In the genomic region with DNA sequence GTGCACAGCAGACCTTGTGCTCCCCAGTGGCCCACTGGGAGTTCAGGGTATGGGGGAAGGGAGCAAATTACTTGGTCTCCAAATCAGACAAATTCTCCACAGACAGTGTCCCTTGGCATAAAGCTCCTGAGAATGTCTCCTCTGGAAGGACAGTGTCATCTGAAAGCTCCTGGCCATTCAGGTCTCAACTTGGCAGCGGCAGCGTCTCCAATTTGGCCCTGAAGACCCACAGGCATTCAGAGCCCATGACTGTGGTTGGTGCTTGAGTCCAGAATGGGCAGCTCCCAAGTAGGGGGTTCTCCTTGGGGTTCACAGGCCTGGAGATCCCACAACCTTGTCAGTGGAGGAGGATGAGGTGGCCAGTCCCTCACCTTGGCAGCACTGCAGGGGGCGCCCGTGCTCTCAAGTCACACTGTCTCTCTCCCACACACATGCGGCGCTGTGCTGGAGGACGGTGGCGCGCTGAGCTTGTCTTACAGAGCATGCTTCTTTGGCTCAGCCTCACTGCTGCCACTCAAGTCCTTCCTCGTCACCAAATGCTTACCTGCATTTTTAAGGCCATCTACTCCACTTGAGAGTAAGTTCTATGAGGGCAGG, we compare ENCODE assay signal across 9 cellular contexts. TPM values are rescaled to one million over a fixed set of nuclear protein-coding genes. Genes with fewer than 3 reads are reported as not detected.
DNase-seq lines count a peak whose midpoint lies in the region; ATAC-seq, FAIRE-seq and TF ChIP-seq lines count a peak whose summit lies in the region.
"Had no signal": no experiment of that assay in that cellular context is flagged by ENCODE, and none has a peak within 500 bp of the region (broad histone marks: within the 10 kb centered on the region; RNA-seq: fewer than 3 reads in every experiment).

No MANE protein-coding gene starts in this region.

- dilution Hi-C loops in keratinocyte (cut with MboI; ENCODE audit: extremely low pct_ligation_motif_present, low sequenced_read_pairs): no loop called here

- peaks cover 13% of the 10 kb centered on the region for H4K20me1 ChIP-seq in keratinocyte (ENCODE audit: control insufficient read depth, extremely low read depth, insufficient read depth, low read length)

- H3K4me1 ChIP-seq in keratinocyte (ENCODE audit: control insufficient read depth, extremely low read depth, insufficient read depth, low read length): no peaks in the 10 kb centered on the region
- peaks cover 9% of the 10 kb centered on the region for H3K4me1 ChIP-seq in testis
- H3K4me1 ChIP-seq: uterus had no signal

- FAIRE-seq in keratinocyte (lab: Jason Lieb, UNC): no peak

- peaks cover 2% of the 10 kb centered on the region for H3K79me2 ChIP-seq in keratinocyte (ENCODE audit: control insufficient read depth, insufficient read depth, low read length)

- TF ChIP-seq CTCF in GM12865 (IDR thresholded peaks at IDR 0.05; ENCODE audit: insufficient read depth, low read depth, low read length, missing control alignments): peak; percentile 80
- peak; percentile 28 to 72 (median 36) for TF ChIP-seq CTCF in keratinocyte (optimal IDR thresholded peaks at IDR 0.05 in 1 of 3, IDR thresholded peaks at IDR 0.05 in 1 of 3, conservative IDR thresholded peaks at IDR 0.05 in 1 of 3; ENCODE audit: extremely low read depth in 1 of 3, insufficient read depth in 2 of 3, low read length in 3 of 3)
- peak in 2 of 3 experiments; percentile 35 to 54 for TF ChIP-seq CTCF in testis (IDR thresholded peaks at IDR 0.05)

- H3K36me3 Mint-ChIP-seq in activated naive CD4-positive, alpha-beta T cell treated with anti-CD3 and anti-CD28 coated beads, Interleukin-2, amount 10 ng/mL, durations not matched to agents 7 days and 5 days: peaks cover 37% of the 10 kb centered on the region

- no peak overlapping the region for H3K4me2 ChIP-seq in keratinocyte (ENCODE audit: control insufficient read depth, extremely low read depth, insufficient read depth, low read depth, low read length)

- intact Hi-C loops in testis (cut with DNase I; ENCODE audit: low total_unique reads): no loop called here

- TF ChIP-seq POLR2A in testis (IDR thresholded peaks at IDR 0.05): no peak

- no peaks in the 10 kb centered on the region for H3K27me3 Mint-ChIP-seq in activated naive CD4-positive, alpha-beta T cell treated with anti-CD3 and anti-CD28 coated beads, Interleukin-2, amount 10 ng/mL, durations not matched to agents 7 days and 5 days

- CTCF ChIA-PET in activated naive CD4-positive, alpha-beta T cell treated with anti-CD3 and anti-CD28 coated beads, Interleukin-2, amount 10 ng/mL, durations not matched to agents 7 days and 5 days (lab: Charles Lee): interaction anchor here (0.5 to 6.3 kb wide), 10 partner anchors 13 to 1168 kb away, joined by 3 to 63 read pairs (median 3); partner anchors contain the start of gene TP53INP2

- DNase-seq in GM12865 (ENCODE audit: low read depth) (peak; percentile 83), NCI-H524 treated with DMSO at 0.1 percent for 48 hours (lab: John Stamatoyannopoulos, UW) (peak; percentile 34), keratinocyte (ENCODE audit: low read depth, low spot score) (no peak), testis (peak; percentile 91), NCI-H2107 treated with DMSO at 0.1 percent for 48 hours (lab: John Stamatoyannopoulos, UW; ENCODE audit: unreplicated experiment) (no peak)
- peak; percentile 62 for DNase-seq in activated naive CD4-positive, alpha-beta T cell treated with anti-CD3 and anti-CD28 coated beads, Interleukin-2, amount 10 ng/mL, durations not matched to agents 7 days and 5 days

- no peak overlapping the region for H3K27ac Mint-ChIP-seq in activated naive CD4-positive, alpha-beta T cell treated with anti-CD3 and anti-CD28 coated beads, Interleukin-2, amount 10 ng/mL, durations not matched to agents 7 days and 5 days

- H3K9me1 ChIP-seq in keratinocyte (ENCODE audit: control insufficient read depth, extremely low read depth, insufficient read depth, low read length): peaks cover 3% of the 10 kb centered on the region

- H3K36me3 ChIP-seq in keratinocyte (ENCODE audit: control insufficient read depth in 2 of 2, extremely low read depth in 1 of 2, insufficient read depth in 2 of 2, low read length in 2 of 2) (peaks cover 55 to 69% of the 10 kb centered on the region in 2 experiments), testis (ENCODE audit: low read depth, missing control alignments) (no peaks in the 10 kb centered on the region)
- H3K36me3 ChIP-seq: uterus had no signal

- H3K4me3 ChIP-seq in GM12865 (ENCODE audit: low read depth, low read length) (no peak overlapping the region), keratinocyte (ENCODE audit: control insufficient read depth in 2 of 3, extremely low read depth in 1 of 3, insufficient read depth in 2 of 3, low read depth in 1 of 3, low read length in 3 of 3) (no peak overlapping the region), testis (no peak overlapping the region)
- H3K4me3 ChIP-seq: uterus had no signal

- H3K27ac ChIP-seq in keratinocyte (ENCODE audit: control insufficient read depth, insufficient read depth, low read length) (no peak overlapping the region), testis (no peak overlapping the region)
- H3K27ac ChIP-seq: uterus had no signal

- ATAC-seq in GM21390 (IDR thresholded peaks at IDR 0.05; ENCODE audit: unreplicated experiment) (no peak), GM21526 (IDR thresholded peaks at IDR 0.05; ENCODE audit: low FRiP score, unreplicated experiment) (no peak)

- no peaks in the 10 kb centered on the region for H3K9me3 ChIP-seq in keratinocyte (ENCODE audit: control insufficient read depth, low read depth, low read length)
- no peaks in the 10 kb centered on the region for H3K9me3 ChIP-seq in testis
- H3K9me3 ChIP-seq: uterus had no signal

- peaks cover 9% of the 10 kb centered on the region for H3K4me1 Mint-ChIP-seq in activated naive CD4-positive, alpha-beta T cell treated with anti-CD3 and anti-CD28 coated beads, Interleukin-2, amount 10 ng/mL, durations not matched to agents 7 days and 5 days

- no peak overlapping the region for H3K9ac ChIP-seq in keratinocyte (ENCODE audit: control insufficient read depth, extremely low read depth, insufficient read depth, low read length)

- no peaks in the 10 kb centered on the region for H3K9me3 Mint-ChIP-seq in activated naive CD4-positive, alpha-beta T cell treated with anti-CD3 and anti-CD28 coated beads, Interleukin-2, amount 10 ng/mL, durations not matched to agents 7 days and 5 days

- H3K4me3 Mint-ChIP-seq in activated naive CD4-positive, alpha-beta T cell treated with anti-CD3 and anti-CD28 coated beads, Interleukin-2, amount 10 ng/mL, durations not matched to agents 7 days and 5 days: no peak overlapping the region

- no peak overlapping the region for H2AFZ ChIP-seq in keratinocyte (ENCODE audit: control insufficient read depth, low read length)

- no peaks in the 10 kb centered on the region for H3K27me3 ChIP-seq in keratinocyte (ENCODE audit: control insufficient read depth, extremely low read depth, insufficient read depth, low read length)
- no peaks in the 10 kb centered on the region for H3K27me3 ChIP-seq in testis
- H3K27me3 ChIP-seq: uterus had no signal

- 64 to 70% methylated on average over 10 of the region's 10 CpGs for WGBS in testis, 2 donors

RNA-seq across cellular contexts. Expression of gene DYNLRB1, which starts 20.7 kb away (rescaled TPM):
- 126 to 227 TPM (median 156 TPM) in 3 replicates for polyA plus RNA-seq in keratinocyte
- polyA plus RNA-seq in keratinocyte (2011; ENCODE audit: low read depth): 50.1 TPM
- 204 and 229 TPM in 2 replicates for polyA plus RNA-seq in keratinocyte (2011; cell fraction: cytosol; rRNA removed)
- 83.6 and 89.5 TPM in 2 replicates for polyA plus RNA-seq in keratinocyte (2011; cell fraction: nucleus; rRNA removed)
- polyA plus RNA-seq in keratinocyte (2012; ENCODE audit: low replicate concordance): 242 and 320 TPM in 2 replicates
- 133 to 171 TPM (median 164 TPM) in 3 replicates for polyA minus RNA-seq in keratinocyte
- 79.2 TPM for polyA minus RNA-seq in keratinocyte (2011; cell fraction: cytosol; rRNA and poly(A)+ RNA removed)
- polyA minus RNA-seq in keratinocyte (2011; cell fraction: nucleus; rRNA and poly(A)+ RNA removed): 24.8 and 40.3 TPM in 2 replicates
- total RNA-seq in testis: 100 to 1,000 TPM in 1 of 2 donors, 10 to 100 TPM in 1; 97.6 to 128 TPM
- 155 TPM for polyA plus RNA-seq in testis (ENCODE audit: insufficient read depth, low read depth, low replicate concordance)

RNA-seq across cellular contexts. Expression of gene MAP1LC3A, which starts 21.6 kb away (rescaled TPM):
- 1.7 to 2.9 TPM (median 2.2 TPM) in 3 replicates for polyA plus RNA-seq in keratinocyte
- 8.8 TPM for polyA plus RNA-seq in keratinocyte (2011; ENCODE audit: low read depth)
- 1.6 and 2.0 TPM in 2 replicates for polyA plus RNA-seq in keratinocyte (2011; cell fraction: cytosol; rRNA removed)
- 1.3 and 2.3 TPM in 2 replicates for polyA plus RNA-seq in keratinocyte (2011; cell fraction: nucleus; rRNA removed)
- polyA plus RNA-seq in keratinocyte (2012; ENCODE audit: low replicate concordance): 2.9 and 12.5 TPM in 2 replicates
- polyA minus RNA-seq in keratinocyte: 1.6 to 1.7 TPM in 2 of 3 replicates, not detected in the other
- polyA minus RNA-seq in keratinocyte (2011; cell fraction: cytosol; rRNA and poly(A)+ RNA removed): 4.8 TPM
- polyA minus RNA-seq in keratinocyte (2011; cell fraction: nucleus; rRNA and poly(A)+ RNA removed): 1.5 and 1.7 TPM in 2 replicates
- total RNA-seq in testis: 100 to 1,000 TPM in 1 of 2 donors, 10 to 100 TPM in 1; 100.0 to 104 TPM
- 62.9 TPM for polyA plus RNA-seq in testis (ENCODE audit: insufficient read depth, low read depth, low replicate concordance)

Comparison
In these comparisons a context has a peak if more than half of its experiments do, and no peak if none do; other contexts are left out.
1. DNase-seq: peak in GM12865 (single experiment), NCI-H524 treated with DMSO at 0.1 percent for 48 hours (single experiment), activated naive CD4-positive, alpha-beta T cell treated with anti-CD3 and anti-CD28 coated beads, Interleukin-2, amount 10 ng/mL, durations not matched to agents 7 days and 5 days (single experiment) and testis (single experiment); none in keratinocyte (single experiment) and NCI-H2107 treated with DMSO at 0.1 percent for 48 hours (single experiment).
2. Peak in every context shown above with its lines, with median percentiles within 50 percentile points of each other: CTCF ChIP-seq.